8 cellular contexts compared by ENCODE assay signal in genomic region chr3:39668420-39668819, GRCh38.
DNase-seq lines count a peak whose midpoint lies in the region; ATAC-seq and TF ChIP-seq lines count a peak whose summit lies in the region.

No MANE protein-coding gene starts in this region.

- WGBS in spleen, 5 donors = 12 to 22% (median 17%) methylated on average over 5 of the region's 5 CpGs

- H3K4me3 ChIP-seq in spleen = no peak overlapping the region

- no peak for TF ChIP-seq POLR2A in spleen (IDR thresholded peaks at IDR 0.05)

- intact Hi-C loops in spleen (cut with DNase I; ENCODE audit: low total_unique reads) = no loop called here

- peak; percentile 68 to 82 for DNase-seq in AML-193 (lab: John Stamatoyannopoulos, UW)
- peak; percentile 59 for DNase-seq in LHCN-M2 (ENCODE audit: low read depth)
- DNase-seq in SW 1271 (lab: John Stamatoyannopoulos, UW) = peak; percentile 13 to 51
- peak; percentile 16 for DNase-seq in germinal center (ENCODE audit: low spot score)
- no peak for DNase-seq in spleen

- H3K4me1 ChIP-seq in spleen = no peaks in the 10 kb centered on the region

- H3K27me3 ChIP-seq in spleen (replicated peaks in 1 of 7) = peaks cover 0 to 5% (median 0%) of the 10 kb centered on the region in 7 donors

- TF ChIP-seq CTCF in spleen (IDR thresholded peaks at IDR 0.05 in 8 of 11, conservative IDR thresholded peaks at IDR 0.05 in 3 of 11) = peak in 8 of 11 experiments; percentile 11 to 65 (median 50)

- no peak overlapping the region for H3K27ac ChIP-seq in spleen

- no peaks in the 10 kb centered on the region for H3K36me3 ChIP-seq in spleen

- H3K9me3 ChIP-seq in spleen = no peaks in the 10 kb centered on the region

- peak; percentile 71 for ATAC-seq in GM18517 (IDR thresholded peaks at IDR 0.05; ENCODE audit: unreplicated experiment)
- no peak for ATAC-seq in HG03196 (IDR thresholded peaks at IDR 0.05; ENCODE audit: unreplicated experiment)
- no peak for ATAC-seq in HG02763 (IDR thresholded peaks at IDR 0.05; ENCODE audit: unreplicated experiment)
